ENCODE assay signal across 23 cellular contexts in the genomic region with DNA sequence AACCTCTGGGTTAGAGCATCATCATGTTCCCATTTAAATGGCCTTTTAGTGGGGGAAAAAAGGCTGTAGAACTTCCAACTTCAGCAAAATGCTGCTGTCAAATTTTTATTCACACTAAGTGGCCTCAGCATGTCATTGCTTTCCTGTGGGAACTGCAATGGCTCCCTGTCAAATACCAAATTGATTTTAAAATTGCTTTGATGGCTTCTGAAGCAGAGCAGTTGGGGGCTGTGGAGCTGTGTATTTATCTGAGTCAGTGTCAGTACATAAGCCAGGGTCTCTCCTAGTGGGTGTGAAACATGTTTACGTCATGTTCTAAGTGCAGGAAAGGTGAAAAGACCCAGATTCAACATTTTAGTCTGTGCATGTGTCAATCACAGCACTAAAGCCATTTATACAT.
A peak's percentile ranks its signal among the peaks of the same experiment; 100 is the strongest.
DNase-seq lines count a peak whose midpoint lies in the region; TF ChIP-seq lines count a peak whose summit lies in the region.
"Had no signal": no experiment of that assay in that cellular context is flagged by ENCODE, and none has a peak within 500 bp of the region (broad histone marks: within the 10 kb centered on the region; RNA-seq: fewer than 3 reads in every experiment).

No MANE protein-coding gene starts in this region.

- no peaks in the 10 kb centered on the region for H3K4me1 Mint-ChIP-seq in CD14-positive monocyte
- H3K4me1 Mint-ChIP-seq: B cell; CD4-positive, alpha-beta memory T cell; CD4-positive, CD25-positive, alpha-beta regulatory T cell; CD8-positive, alpha-beta memory T cell had no signal

- H3K36me3 Mint-ChIP-seq in CD14-positive monocyte = no peaks in the 10 kb centered on the region
- H3K36me3 Mint-ChIP-seq: CD4-positive, alpha-beta memory T cell; CD4-positive, CD25-positive, alpha-beta regulatory T cell; CD8-positive, alpha-beta memory T cell had no signal

- H3K4me3 Mint-ChIP-seq in CD14-positive monocyte = no peak overlapping the region
- H3K4me3 Mint-ChIP-seq: B cell; CD4-positive, alpha-beta memory T cell; CD4-positive, CD25-positive, alpha-beta regulatory T cell; CD8-positive, alpha-beta memory T cell had no signal

- no peaks in the 10 kb centered on the region for H3K9me3 Mint-ChIP-seq in CD14-positive monocyte

- peaks cover 0 to 4% of the 10 kb centered on the region in 2 donors for H3K9me3 ChIP-seq in neuronal stem cell (replicated peaks in 1 of 2; ENCODE audit: control insufficient read depth in 2 of 2, insufficient read depth in 1 of 2, low read depth in 1 of 2, low read length in 2 of 2)
- H3K9me3 ChIP-seq: A549; BLaER1 treated with 17β-estradiol and CSF1 and Interleukin-3, amounts not matched to agents 10 nM and 100 nM had no signal

- peaks cover 0 to 3% of the 10 kb centered on the region in 2 donors for H3K4me1 ChIP-seq in neuronal stem cell (ENCODE audit: control insufficient read depth in 2 of 2, insufficient read depth in 1 of 2, low read depth in 1 of 2, low read length in 2 of 2)
- H3K4me1 ChIP-seq: A549; BLaER1 treated with 17β-estradiol and CSF1 and Interleukin-3, amounts not matched to agents 10 nM and 100 nM had no signal

- H4K91ac ChIP-seq in neuronal stem cell (ENCODE audit: low read depth, low read length, poor library complexity) = no peak overlapping the region

- no peak overlapping the region for H3K4ac ChIP-seq in neuronal stem cell (ENCODE audit: low read length)

- H3K27ac Mint-ChIP-seq in CD14-positive monocyte = no peak overlapping the region
- H3K27ac Mint-ChIP-seq: B cell; CD4-positive, alpha-beta memory T cell; CD4-positive, CD25-positive, alpha-beta regulatory T cell; CD8-positive, alpha-beta memory T cell had no signal

- H2BK5ac ChIP-seq in neuronal stem cell (ENCODE audit: low read length) = no peak overlapping the region

- TF ChIP-seq CTCF in CD14-positive monocyte (IDR thresholded peaks at IDR 0.05) = no peak

- H2AFZ ChIP-seq in neuronal stem cell (ENCODE audit: low read length) = peak overlapping the region; percentile 43

- H3K79me1 ChIP-seq in neuronal stem cell (ENCODE audit: low read depth, low read length) = no peaks in the 10 kb centered on the region

- no CpG with 5 or more reads among the region's 1 CpG for WGBS in neuronal stem cell (ENCODE audit: extremely low coverage in 2 of 2, insufficient read length in 2 of 2, insufficient replicate concordance in 1 of 2), 2 donors

- H3K27me3 Mint-ChIP-seq in CD14-positive monocyte (ENCODE audit: low read depth in 3 of 3) = no peaks in the 10 kb centered on the region
- H3K27me3 Mint-ChIP-seq: B cell; CD4-positive, alpha-beta memory T cell; CD4-positive, CD25-positive, alpha-beta regulatory T cell; CD8-positive, alpha-beta memory T cell had no signal

- no peaks in the 10 kb centered on the region for H3K27me3 ChIP-seq in neuronal stem cell (ENCODE audit: control insufficient read depth in 3 of 3, insufficient read depth in 3 of 3, low read depth in 1 of 3, low read length in 3 of 3)
- H3K27me3 ChIP-seq: BLaER1 treated with 17β-estradiol and CSF1 and Interleukin-3, amounts not matched to agents 10 nM and 100 nM had no signal

- H3K4me2 ChIP-seq in neuronal stem cell (ENCODE audit: insufficient read depth, low read length, poor library complexity, severe bottlenecking) = no peak overlapping the region
- H3K4me2 ChIP-seq: A549; BLaER1 treated with 17β-estradiol and CSF1 and Interleukin-3, amounts not matched to agents 10 nM and 100 nM had no signal

- H3K4me3 ChIP-seq in neuronal stem cell (ENCODE audit: low read length in 2 of 2) = no peak overlapping the region
- H3K4me3 ChIP-seq: A549; BLaER1 treated with 17β-estradiol and CSF1 and Interleukin-3, amounts not matched to agents 10 nM and 100 nM; GM12878 had no signal

- H4K8ac ChIP-seq in neuronal stem cell (ENCODE audit: low read depth, low read length) = no peak overlapping the region

- no peak overlapping the region for H2BK120ac ChIP-seq in neuronal stem cell (ENCODE audit: low read depth, low read length)

- H3K36me3 ChIP-seq in neuronal stem cell (replicated peaks in 1 of 2; ENCODE audit: control insufficient read depth in 2 of 2, insufficient read depth in 2 of 2, low read length in 2 of 2) = no peaks in the 10 kb centered on the region
- H3K36me3 ChIP-seq: BLaER1 treated with 17β-estradiol and CSF1 and Interleukin-3, amounts not matched to agents 10 nM and 100 nM had no signal

- H3K9ac ChIP-seq in neuronal stem cell (ENCODE audit: low read depth, low read length, poor library complexity) = no peak overlapping the region
- H3K9ac ChIP-seq: BLaER1 treated with 17β-estradiol and CSF1 and Interleukin-3, amounts not matched to agents 10 nM and 100 nM had no signal

- no peak overlapping the region for H3K18ac ChIP-seq in neuronal stem cell (ENCODE audit: low read length)

- peak; percentile 6 for DNase-seq in NCI-H2227 treated with DMSO at 0.1 percent for 48 hours (lab: John Stamatoyannopoulos, UW)
- DNase-seq in NCI-H2227 (lab: John Stamatoyannopoulos, UW; ENCODE audit: unreplicated experiment) = no peak
- DNase-seq in neuronal stem cell (ENCODE audit: low spot score) = no peak
- DNase-seq in stimulated activated CD4-positive, alpha-beta T cell treated with anti-CD3 and anti-CD28 coated beads, Interleukin-15, amount 100 ng/mL, for 24 hours = no peak
- DNase-seq in CD14-positive monocyte (ENCODE audit: low spot score) = no peak
- DNase-seq: AML-193; CD4-positive, alpha-beta memory T cell; CD4-positive, CD25-positive, alpha-beta regulatory T cell; CD8-positive, alpha-beta memory T cell; COR-L47; DMS 273 treated with DMSO at 0.1 percent for 48 hours; DMS153; DMS53; DMS79; DND-41; EL; GDM1 had no signal

- H2BK15ac ChIP-seq in neuronal stem cell (ENCODE audit: low read length) = no peak overlapping the region

- no peak overlapping the region for H3K14ac ChIP-seq in neuronal stem cell (ENCODE audit: low read length)

- intact Hi-C loops in CD14-positive monocyte (cut with micrococcal nuclease) = no loop called here

- no peak overlapping the region for H3K27ac ChIP-seq in neuronal stem cell (replicated peaks; ENCODE audit: low read length)
- H3K27ac ChIP-seq: 22Rv1; A549; BLaER1 treated with 17β-estradiol and CSF1 and Interleukin-3, amounts not matched to agents 10 nM and 100 nM; C4-2B had no signal

- no peak overlapping the region for H2AK5ac ChIP-seq in neuronal stem cell (ENCODE audit: low read depth, low read length)

- H3K23ac ChIP-seq in neuronal stem cell (ENCODE audit: low read depth, low read length, poor library complexity) = no peak overlapping the region

- no peak overlapping the region for H2BK12ac ChIP-seq in neuronal stem cell (ENCODE audit: low read length)
